Comparison of ENCODE assay signal across 20 cellular contexts in genomic region chr11:2575611-2576051, GRCh38.
A peak's percentile ranks its signal among the peaks of the same experiment; 100 is the strongest.
DNase-seq lines count a peak whose midpoint lies in the region; ATAC-seq and TF ChIP-seq lines count a peak whose summit lies in the region.
"Had no signal": no experiment of that assay in that cellular context is flagged by ENCODE, and none has a peak within 500 bp of the region (broad histone marks: within the 10 kb centered on the region; RNA-seq: fewer than 3 reads in every experiment).

No MANE protein-coding gene starts in this region.

- intact Hi-C loops in OCI-LY7 (cut with micrococcal nuclease; ENCODE audit: unreplicated experiment): no loop called here

- H3K9me3 ChIP-seq in upper lobe of left lung (no peaks in the 10 kb centered on the region), OCI-LY7 (ENCODE audit: low read length) (no peaks in the 10 kb centered on the region)
- H3K9me3 ChIP-seq: BE2C, gastrocnemius medialis had no signal

- no TSS peak for BruUV-seq in OCI-LY7 (replicated peaks; lab: Mats Ljungman, UMichigan)

- H3K36me3 Mint-ChIP-seq in glutamatergic neuron (ENCODE audit: unreplicated experiment): no peaks in the 10 kb centered on the region
- no peaks in the 10 kb centered on the region for H3K36me3 Mint-ChIP-seq in nephron (ENCODE audit: low read depth)
- H3K36me3 Mint-ChIP-seq: IgD-negative memory B cell had no signal

- WGBS in upper lobe of left lung, 2 donors: 96 to 97% methylated on average over 12 to 17 of the region's 17 CpGs

- H3K27ac ChIP-seq in upper lobe of left lung (no peak overlapping the region), OCI-LY7 (ENCODE audit: low read depth, low read length, poor library complexity, severe bottlenecking) (no peak overlapping the region)
- H3K27ac ChIP-seq: gastrocnemius medialis had no signal

- TF ChIP-seq EP300 in upper lobe of left lung (IDR thresholded peaks at IDR 0.05): no peak

- H3K4me3 ChIP-seq in upper lobe of left lung: no peak overlapping the region
- no peak overlapping the region for H3K4me3 ChIP-seq in OCI-LY7 (ENCODE audit: low read depth, low read length, poor library complexity, severe bottlenecking)
- H3K4me3 ChIP-seq: gastrocnemius medialis, GM23338 had no signal

- TF ChIP-seq CTCF in glutamatergic neuron (IDR thresholded peaks at IDR 0.05; ENCODE audit: partially characterized antibody, unreplicated experiment): no peak
- TF ChIP-seq CTCF in nephron (IDR thresholded peaks at IDR 0.05; ENCODE audit: unreplicated experiment in 3 of 3): no peak
- TF ChIP-seq CTCF in upper lobe of left lung (IDR thresholded peaks at IDR 0.05): no peak
- no peak for TF ChIP-seq CTCF in OCI-LY7 (conservative IDR thresholded peaks at IDR 0.05; ENCODE audit: low read length)

- POLR2A ChIA-PET in OCI-LY7 (lab: Charles Lee): no interaction called here

- no peak for TF ChIP-seq POLR2A in upper lobe of left lung (IDR thresholded peaks at IDR 0.05)

- H3K36me3 ChIP-seq in upper lobe of left lung (no peaks in the 10 kb centered on the region), OCI-LY7 (ENCODE audit: insufficient read depth, low read length) (no peaks in the 10 kb centered on the region)
- H3K36me3 ChIP-seq: BE2C, gastrocnemius medialis had no signal

- H3K27ac Mint-ChIP-seq in glutamatergic neuron (ENCODE audit: unreplicated experiment) (no peak overlapping the region), nephron (peak overlapping the region in 2 of 3 experiments; percentile 29 to 46)
- H3K27ac Mint-ChIP-seq: GM23338, IgD-negative memory B cell had no signal

- no peaks in the 10 kb centered on the region for H3K27me3 Mint-ChIP-seq in glutamatergic neuron (ENCODE audit: unreplicated experiment)
- no peaks in the 10 kb centered on the region for H3K27me3 Mint-ChIP-seq in nephron (ENCODE audit: low read depth)
- H3K27me3 Mint-ChIP-seq: IgD-negative memory B cell had no signal

- H2AFZ ChIP-seq in OCI-LY7 (ENCODE audit: low read length): no peak overlapping the region
- H2AFZ ChIP-seq: GM23338 had no signal

- peaks cover 0 to 5% (median 0%) of the 10 kb centered on the region in 4 donors for H3K4me1 ChIP-seq in upper lobe of left lung
- H3K4me1 ChIP-seq in OCI-LY7 (ENCODE audit: insufficient read depth, low read length, poor library complexity, severe bottlenecking): no peaks in the 10 kb centered on the region
- H3K4me1 ChIP-seq: BE2C, gastrocnemius medialis had no signal

- no peak for ATAC-seq in upper lobe of left lung (ENCODE audit: low FRiP score in 2 of 2)
- ATAC-seq: gastrocnemius medialis, GM23338 had no signal

- H3K9me3 Mint-ChIP-seq in glutamatergic neuron (ENCODE audit: unreplicated experiment): no peaks in the 10 kb centered on the region
- H3K9me3 Mint-ChIP-seq in nephron: no peaks in the 10 kb centered on the region
- H3K9me3 Mint-ChIP-seq: GM23338, IgD-negative memory B cell, neural crest cell had no signal

- H4K20me1 ChIP-seq in OCI-LY7 (ENCODE audit: insufficient read depth, low read length): no peaks in the 10 kb centered on the region

- no peaks in the 10 kb centered on the region for H3K9me2 ChIP-seq in OCI-LY7 (ENCODE audit: insufficient read depth, low read length)

- H3K27me3 ChIP-seq in upper lobe of left lung: no peaks in the 10 kb centered on the region
- H3K27me3 ChIP-seq: BE2C, gastrocnemius medialis had no signal

- peak; percentile 36 for DNase-seq in activated effector memory CD4-positive, alpha-beta T cell treated with anti-CD3 and anti-CD28 coated beads, Interleukin-2, amount 50 U/mL, for 16 hours
- no peak for DNase-seq in activated effector memory CD4-positive, alpha-beta T cell treated with Interleukin-2 at 50 U/mL for 16 hours
- DNase-seq in glutamatergic neuron: peak; percentile 15
- DNase-seq in upper lobe of left lung: peak; percentile 15 to 69
- DNase-seq in MV-4-11 (lab: John Stamatoyannopoulos, UW): no peak
- no peak for DNase-seq in OCI-LY7 (ENCODE audit: low spot score)
- no peak for DNase-seq in SIG-M5 treated with dmso at 0.1 percent for 504 hours (lab: John Stamatoyannopoulos, UW; ENCODE audit: unreplicated experiment)
- DNase-seq: 8988T; activated gamma-delta T cell; dermis blood vessel endothelial cell; NCI-H1930; NCI-H510A; stimulated activated CD4-positive, alpha-beta T cell treated with anti-CD3 and anti-CD28 coated beads, Interleukin-2, amount 100 ng/mL, for 24 hours; T-helper 9 cell had no signal

- H3K79me2 ChIP-seq in OCI-LY7 (ENCODE audit: insufficient read depth, low read depth, low read length): no peaks in the 10 kb centered on the region

- CTCF ChIA-PET in OCI-LY7 (lab: Charles Lee; ENCODE audit: unreplicated experiment): no interaction called here

- H3K4me1 Mint-ChIP-seq in glutamatergic neuron (ENCODE audit: low read depth, unreplicated experiment): no peaks in the 10 kb centered on the region
- H3K4me1 Mint-ChIP-seq in nephron: peaks cover 8% of the 10 kb centered on the region
- H3K4me1 Mint-ChIP-seq: IgD-negative memory B cell, neural crest cell had no signal

- H3K4me3 Mint-ChIP-seq in glutamatergic neuron (ENCODE audit: unreplicated experiment) (no peak overlapping the region), nephron (no peak overlapping the region)
- H3K4me3 Mint-ChIP-seq: GM23338, IgD-negative memory B cell, neural crest cell had no signal

- H3K4me2 ChIP-seq in OCI-LY7 (ENCODE audit: low read length): no peak overlapping the region
- H3K4me2 ChIP-seq: GM23338 had no signal

Comparison
In these comparisons a context has a peak if more than half of its experiments do, and no peak if none do; other contexts are left out.
1. DNase-seq: peak in activated effector memory CD4-positive, alpha-beta T cell treated with anti-CD3 and anti-CD28 coated beads, Interleukin-2, amount 50 U/mL, for 16 hours (single experiment), glutamatergic neuron (single experiment) and upper lobe of left lung (2 of 2); none in activated effector memory CD4-positive, alpha-beta T cell treated with Interleukin-2 at 50 U/mL for 16 hours (single experiment), MV-4-11 (single experiment), OCI-LY7 (single experiment) and SIG-M5 treated with dmso at 0.1 percent for 504 hours (single experiment).